Comparison of ENCODE assay signal across 8 cellular contexts in genomic region chr17:7885357-7886226, GRCh38. TPM values are rescaled to one million over a fixed set of nuclear protein-coding genes. Genes with fewer than 3 reads are reported as not detected.
DNase-seq lines count a peak whose midpoint lies in the region; ATAC-seq and TF ChIP-seq lines count a peak whose summit lies in the region.

No MANE protein-coding gene starts in this region.

- peak overlapping the region; percentile 99 for H3K4me3 ChIP-seq in AG09309 (ENCODE audit: control insufficient read depth, low read depth, low read length)
- peak overlapping the region; percentile 94 for H3K4me3 ChIP-seq in thoracic aorta

- peak overlapping the region; percentile 39 to 91 for H3K27ac ChIP-seq in thoracic aorta

- H3K27me3 ChIP-seq in thoracic aorta (replicated peaks; ENCODE audit: insufficient read depth), result no peaks in the 10 kb centered on the region

- H3K36me3 ChIP-seq in thoracic aorta, result peaks cover 2% of the 10 kb centered on the region

- peaks cover 28 to 67% of the 10 kb centered on the region in 2 donors for H3K4me1 ChIP-seq in thoracic aorta (ENCODE audit: control insufficient read depth in 1 of 2, low read depth in 2 of 2)

- no peaks in the 10 kb centered on the region for H3K9me3 ChIP-seq in thoracic aorta

- peak; percentile 24 for TF ChIP-seq POLR2A in erythroblast (IDR thresholded peaks at IDR 0.05; ENCODE audit: low read length)

- TF ChIP-seq CTCF in AG09309 (IDR thresholded peaks at IDR 0.05; ENCODE audit: control insufficient read depth, insufficient read depth, low read depth, low read length, missing control alignments) (no peak), thoracic aorta (IDR thresholded peaks at IDR 0.05) (no peak)

- ATAC-seq in thoracic aorta (ENCODE audit: insufficient number of reproducible peaks, low FRiP score, low read depth) (no peak), HG02973 (IDR thresholded peaks at IDR 0.05; ENCODE audit: unreplicated experiment) (no peak)

- DNase-seq in AG09309 (ENCODE audit: low read depth), result no peak
- DNase-seq in GM19240 (ENCODE audit: insufficient read length, low spot score), result peak; percentile 43
- DNase-seq in NCI-H345 treated with DMSO at 0.1 percent for 48 hours (lab: John Stamatoyannopoulos, UW; ENCODE audit: unreplicated experiment), result peak; percentile 8
- peak; percentile 83 for DNase-seq in activated CD8-positive, alpha-beta memory T cell treated with anti-CD3 and anti-CD28 coated beads for 24 hours
- peak; percentile 64 to 67 for DNase-seq in erythroblast (lab: John Stamatoyannopoulos, UW)
- peak; percentile 97 for DNase-seq in myocyte (ENCODE audit: low read depth)
- DNase-seq in thoracic aorta (ENCODE audit: low spot score), result no peak

RNA-seq across cellular contexts. Expression of gene CHD3, which starts 3.0 kb away (rescaled TPM):
- total RNA-seq in myocyte, result 104 and 140 TPM in 2 replicates
- 128 TPM for polyA plus RNA-seq in myocyte (2012)
- 100 to 1,000 TPM in 1 of 2 donors, 10 to 100 TPM in 1; 80.6 to 171 TPM for total RNA-seq in thoracic aorta

RNA-seq across cellular contexts. Expression of gene CYB5D1, which starts 27.8 kb away (rescaled TPM):
- 4.0 and 4.3 TPM in 2 replicates for total RNA-seq in myocyte
- polyA plus RNA-seq in myocyte (2012), result 8.8 TPM
- total RNA-seq in thoracic aorta, result 1 to 10 TPM; 3.8 to 8.9 TPM

RNA-seq across cellular contexts. Expression of gene NAA38, which starts 28.2 kb away (rescaled TPM):
- total RNA-seq in myocyte (37.7 and 54.8 TPM in 2 replicates), thoracic aorta (10 to 100 TPM; 49.5 to 62.7 TPM)
- polyA plus RNA-seq in myocyte (2012), result 155 TPM

RNA-seq across cellular contexts. Expression of gene RNF227, which starts 30.5 kb away (rescaled TPM):
- total RNA-seq in myocyte, result 5.9 and 6.7 TPM in 2 replicates
- 12.2 TPM for polyA plus RNA-seq in myocyte (2012)
- total RNA-seq in thoracic aorta, result 1 to 10 TPM; 3.3 to 5.4 TPM

RNA-seq across cellular contexts. Expression of gene TMEM88, which starts 30.7 kb away (rescaled TPM):
- total RNA-seq in myocyte (0.72 and 1.8 TPM in 2 replicates), thoracic aorta (10 to 100 TPM in 1 of 2 donors, 1 to 10 TPM in 1; 4.1 to 21.9 TPM)
- polyA plus RNA-seq in myocyte (2012), result 1.3 TPM

Comparison
In these comparisons a context has a peak if more than half of its experiments do, and no peak if none do; other contexts are left out.
1. DNase-seq: peak in GM19240 (single experiment), NCI-H345 treated with DMSO at 0.1 percent for 48 hours (single experiment), activated CD8-positive, alpha-beta memory T cell treated with anti-CD3 and anti-CD28 coated beads for 24 hours (single experiment), erythroblast (2 of 2) and myocyte (single experiment); none in AG09309 (single experiment) and thoracic aorta (single experiment).